In the genomic region with DNA sequence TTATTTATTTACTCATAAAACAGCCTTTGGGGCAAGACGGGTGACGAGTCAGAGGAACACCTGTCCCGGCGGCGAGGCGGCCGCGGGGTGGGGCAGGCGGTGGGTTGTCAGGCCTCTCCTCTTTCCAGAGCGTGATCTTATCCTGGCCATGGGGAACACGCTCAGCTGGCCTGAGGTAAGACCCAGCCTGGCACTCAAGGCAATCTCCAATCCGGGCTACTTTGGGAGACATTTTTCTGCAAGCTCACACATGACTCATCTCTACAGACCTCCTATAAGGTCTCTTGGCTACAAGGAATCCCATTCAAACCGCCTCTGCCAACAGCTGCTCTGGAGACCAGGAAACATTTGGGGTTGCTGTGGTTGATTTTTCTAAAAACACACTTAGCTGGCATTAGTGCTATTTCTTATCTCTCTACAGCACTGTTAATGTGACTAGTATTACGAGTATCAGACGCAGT, we compare ENCODE assay signal across 8 cellular contexts. TPM values are rescaled to one million over a fixed set of nuclear protein-coding genes. Genes with fewer than 3 reads are reported as not detected.
DNase-seq lines count a peak whose midpoint lies in the region; ATAC-seq and TF ChIP-seq lines count a peak whose summit lies in the region.

No MANE protein-coding gene starts in this region.

- H3K4me3 ChIP-seq in OCI-LY7 (ENCODE audit: low read depth, low read length, poor library complexity, severe bottlenecking), result peak overlapping the region; percentile 81

- peak overlapping the region; percentile 60 for H3K4me3 Mint-ChIP-seq in activated CD4-positive, alpha-beta T cell treated with anti-CD3 and anti-CD28 coated beads for 36 hours

- intact Hi-C loops in activated CD4-positive, alpha-beta T cell treated with anti-CD3 and anti-CD28 coated beads for 36 hours (cut with DNase I, micrococcal nuclease), result loop anchor here (2.0 to 10.0 kb wide), 4 partner anchors 231 to 609 kb away; partner anchors contain the start of genes NUP214 (in 1 of the 2) and POMT1 (in 1 of the 2)
- intact Hi-C loops in OCI-LY7 (cut with micrococcal nuclease; ENCODE audit: unreplicated experiment) (no loop called here), left cardiac atrium (cut with DNase I) (loop anchor here in 1 of 2 donors (10.0 kb wide), 1 partner anchor 59 kb away; no protein-coding TSS in a partner anchor)

- no peak for TF ChIP-seq CTCF in OCI-LY7 (conservative IDR thresholded peaks at IDR 0.05; ENCODE audit: low read length)

- H4K20me1 ChIP-seq in OCI-LY7 (ENCODE audit: insufficient read depth, low read length), result no peaks in the 10 kb centered on the region

- H3K27ac Mint-ChIP-seq in activated CD4-positive, alpha-beta T cell treated with anti-CD3 and anti-CD28 coated beads for 36 hours, result peak overlapping the region; percentile 89
- H3K27ac Mint-ChIP-seq in activated naive CD4-positive, alpha-beta T cell treated with anti-CD3 and anti-CD28 coated beads, Interleukin-2, amount 50 U/mL, for 72 hours, result peak overlapping the region; percentile 89 to 92

- H3K9me3 Mint-ChIP-seq in activated CD4-positive, alpha-beta T cell treated with anti-CD3 and anti-CD28 coated beads for 36 hours (ENCODE audit: low read depth), result no peaks in the 10 kb centered on the region
- H3K9me3 Mint-ChIP-seq in activated naive CD4-positive, alpha-beta T cell treated with anti-CD3 and anti-CD28 coated beads, Interleukin-2, amount 50 U/mL, for 72 hours, result no peaks in the 10 kb centered on the region

- no peaks in the 10 kb centered on the region for H3K9me3 ChIP-seq in OCI-LY7 (ENCODE audit: low read length)

- peaks cover 89% of the 10 kb centered on the region for H3K4me1 Mint-ChIP-seq in activated CD4-positive, alpha-beta T cell treated with anti-CD3 and anti-CD28 coated beads for 36 hours

- peak; percentile 70 for DNase-seq in activated CD4-positive, alpha-beta T cell treated with anti-CD3 and anti-CD28 coated beads for 36 hours
- DNase-seq in activated CD4-positive, alpha-beta T cell treated with anti-CD3 and anti-CD28 coated beads for 1 hour, result no peak
- DNase-seq in OCI-LY7 (ENCODE audit: low spot score), result no peak
- DNase-seq in activated naive CD4-positive, alpha-beta T cell treated with anti-CD3 and anti-CD28 coated beads, Interleukin-2, amount 50 U/mL, for 72 hours (ENCODE audit: low spot score in 2 of 2), result peak in 1 of 2 donors; percentile 44
- peak; percentile 62 for DNase-seq in left cardiac atrium
- DNase-seq in stimulated activated CD4-positive, alpha-beta T cell treated with anti-CD3 and anti-CD28 coated beads, Interleukin-4, amount 100 ng/mL, for 24 hours, result peak; percentile 51

- CTCF ChIA-PET in activated CD4-positive, alpha-beta T cell treated with anti-CD3 and anti-CD28 coated beads for 36 hours (lab: Charles Lee), result interaction anchor here (1.1 to 3.9 kb wide), 5 partner anchors 12 to 142 kb away, joined by 3 to 22 read pairs (median 4); no protein-coding TSS in a partner anchor
- CTCF ChIA-PET in OCI-LY7 (lab: Charles Lee; ENCODE audit: unreplicated experiment), result no interaction called here

- H3K4me1 ChIP-seq in OCI-LY7 (ENCODE audit: insufficient read depth, low read length, poor library complexity, severe bottlenecking), result peaks cover 88% of the 10 kb centered on the region

- peaks cover 88% of the 10 kb centered on the region for H3K79me2 ChIP-seq in OCI-LY7 (ENCODE audit: insufficient read depth, low read depth, low read length)

- ATAC-seq in activated CD4-positive, alpha-beta T cell treated with anti-CD3 and anti-CD28 coated beads for 36 hours, result peak; percentile 9
- ATAC-seq in activated naive CD4-positive, alpha-beta T cell treated with anti-CD3 and anti-CD28 coated beads, Interleukin-2, amount 50 U/mL, for 72 hours, result peak; percentile 10 to 17
- ATAC-seq in left cardiac atrium (peak; percentile 43 to 82), HG02798 (IDR thresholded peaks at IDR 0.05; ENCODE audit: poor library complexity, unreplicated experiment) (no peak), GM18858 (IDR thresholded peaks at IDR 0.05; ENCODE audit: unreplicated experiment) (no peak)

- H2AFZ ChIP-seq in OCI-LY7 (ENCODE audit: low read length), result no peak overlapping the region

- H3K4me2 ChIP-seq in OCI-LY7 (ENCODE audit: low read length), result peak overlapping the region; percentile 97

- BruUV-seq in OCI-LY7 (replicated peaks; lab: Mats Ljungman, UMichigan), result TSS peak; percentile 83

- no peaks in the 10 kb centered on the region for H3K27me3 Mint-ChIP-seq in activated CD4-positive, alpha-beta T cell treated with anti-CD3 and anti-CD28 coated beads for 36 hours

- H3K36me3 ChIP-seq in OCI-LY7 (ENCODE audit: insufficient read depth, low read length), result peaks cover 52% of the 10 kb centered on the region; the same call in 1 of the 2 replicates

- H3K36me3 Mint-ChIP-seq in activated CD4-positive, alpha-beta T cell treated with anti-CD3 and anti-CD28 coated beads for 36 hours (ENCODE audit: low read depth), result peaks cover 28% of the 10 kb centered on the region
- peaks cover 10 to 17% of the 10 kb centered on the region in 2 donors for H3K36me3 Mint-ChIP-seq in activated naive CD4-positive, alpha-beta T cell treated with anti-CD3 and anti-CD28 coated beads, Interleukin-2, amount 50 U/mL, for 72 hours

- POLR2A ChIA-PET in activated CD4-positive, alpha-beta T cell treated with anti-CD3 and anti-CD28 coated beads for 36 hours (lab: Charles Lee), result interaction anchor here (1.0 to 2.2 kb wide), 3 partner anchors 24 to 98 kb away, joined by 3 to 7 read pairs (median 6); no protein-coding TSS in a partner anchor
- POLR2A ChIA-PET in OCI-LY7 (lab: Charles Lee), result interaction anchor here (0.9 to 16.0 kb wide), 6 partner anchors 8 to 463 kb away, joined by 3 to 347 read pairs (median 4); no protein-coding TSS in a partner anchor

- H3K9me2 ChIP-seq in OCI-LY7 (ENCODE audit: insufficient read depth, low read length), result no peaks in the 10 kb centered on the region

- H3K27ac ChIP-seq in OCI-LY7 (ENCODE audit: low read depth, low read length, poor library complexity, severe bottlenecking), result peak overlapping the region; percentile 100

RNA-seq across cellular contexts. Expression of gene RAPGEF1, which starts 6.2 kb away (rescaled TPM):
- total RNA-seq in activated CD4-positive, alpha-beta T cell treated with anti-CD3 and anti-CD28 coated beads for 36 hours, result 100 to 1,000 TPM in 1 of 2 experiments, 10 to 100 TPM in 1; 86.7 to 108 TPM
- total RNA-seq in OCI-LY7 (2014; rRNA removed; shearing (Covaris generic)), result 114 and 118 TPM in 2 replicates
- 243 and 277 TPM in 2 replicates for total RNA-seq in OCI-LY7 (2022)
- 100 to 1,000 TPM in 1 of 2 donors, 10 to 100 TPM in 1; 45.8 to 105 TPM for total RNA-seq in activated naive CD4-positive, alpha-beta T cell treated with anti-CD3 and anti-CD28 coated beads, Interleukin-2, amount 50 U/mL, for 72 hours
- 100 to 1,000 TPM; 108 to 109 TPM for total RNA-seq in left cardiac atrium

Comparison
In these comparisons a context has a peak if more than half of its experiments do, and no peak if none do; other contexts are left out.
1. DNase-seq: peak in activated CD4-positive, alpha-beta T cell treated with anti-CD3 and anti-CD28 coated beads for 36 hours (single experiment), left cardiac atrium (single experiment) and stimulated activated CD4-positive, alpha-beta T cell treated with anti-CD3 and anti-CD28 coated beads, Interleukin-4, amount 100 ng/mL, for 24 hours (single experiment); none in activated CD4-positive, alpha-beta T cell treated with anti-CD3 and anti-CD28 coated beads for 1 hour (single experiment) and OCI-LY7 (single experiment).
2. ATAC-seq: peak in activated CD4-positive, alpha-beta T cell treated with anti-CD3 and anti-CD28 coated beads for 36 hours (single experiment), activated naive CD4-positive, alpha-beta T cell treated with anti-CD3 and anti-CD28 coated beads, Interleukin-2, amount 50 U/mL, for 72 hours (2 of 2) and left cardiac atrium (2 of 2); none in HG02798 (single experiment) and GM18858 (single experiment).